25 cellular contexts compared by ENCODE assay signal in the genomic region with DNA sequence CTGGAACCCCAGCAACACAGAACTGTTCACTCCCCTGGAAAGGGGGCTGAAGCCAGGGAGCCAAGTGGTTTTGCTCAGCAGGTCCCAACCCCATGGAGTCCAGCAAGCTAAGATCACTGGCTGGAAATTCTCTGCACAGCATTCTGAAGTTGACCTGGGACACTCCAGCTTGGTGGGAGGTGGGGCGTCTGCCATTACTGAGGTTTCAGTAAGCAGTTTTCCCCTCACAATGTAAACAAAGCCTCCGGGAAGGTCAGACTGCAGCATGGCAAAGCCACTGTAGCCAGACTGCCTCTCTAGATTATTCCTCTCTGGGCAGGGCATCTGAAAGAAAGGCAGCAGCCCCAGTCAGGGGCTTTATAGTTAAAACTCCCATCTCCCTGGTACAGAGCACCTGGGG. TPM values are rescaled to one million over a fixed set of nuclear protein-coding genes. Genes with fewer than 3 reads are reported as not detected.
"Had no signal": no experiment of that assay in that cellular context is flagged by ENCODE, and none has a peak within 500 bp of the region (broad histone marks: within the 10 kb centered on the region; RNA-seq: fewer than 3 reads in every experiment).

No MANE protein-coding gene starts in this region.

- H3K36me3 ChIP-seq: neutrophil, thoracic aorta had no signal

- H2AFZ ChIP-seq: hepatocyte, parathyroid adenoma had no signal

- H3K27me3 ChIP-seq: esophagus muscularis mucosa, foreskin keratinocyte, gastroesophageal sphincter, heart left ventricle, hepatocyte, neutrophil, tibial nerve, upper lobe of left lung had no signal

- H3K9me3 ChIP-seq: neutrophil had no signal

- H3K9ac ChIP-seq: parathyroid adenoma had no signal

- DNase-seq: dermis blood vessel endothelial cell; effector memory CD4-positive, alpha-beta T cell; foreskin keratinocyte; heart left ventricle; kidney; mucosa of descending colon; naive B cell; stimulated activated CD4-positive, alpha-beta T cell treated with anti-CD3 and anti-CD28 coated beads, Interleukin-2, amount 100 ng/mL, for 24 hours; stimulated activated CD4-positive, alpha-beta T cell treated with anti-CD3 and anti-CD28 coated beads, Interleukin-4, amount 100 ng/mL, for 24 hours; stimulated activated naive CD8-positive, alpha-beta T cell treated with anti-CD3 and anti-CD28 coated beads, Interleukin-15, Interleukin-2, amounts not matched to agents 100 U/mL and 50 U/mL, for 24 hours; upper lobe of left lung had no signal

- H3K27ac ChIP-seq: coronary artery, foreskin keratinocyte, hepatocyte, neutrophil, parathyroid adenoma, thoracic aorta, tibial nerve, upper lobe of left lung had no signal

- H3K4me3 ChIP-seq: coronary artery, esophagus muscularis mucosa, gastroesophageal sphincter, heart left ventricle, hepatocyte, lung, mucosa of descending colon, smooth muscle cell, thoracic aorta, tibial nerve, upper lobe of left lung had no signal

- H3K4me2 ChIP-seq: hepatocyte, smooth muscle cell had no signal

- ATAC-seq: foreskin keratinocyte; gastroesophageal sphincter; heart left ventricle; left lobe of liver; mucosa of descending colon; natural killer cell treated with Interleukin-12 subunit alpha and Interleukin-12 subunit beta and Interleukin-15 and Interleukin-18, amount 100 ng/mL, for 72 hours; sciatic nerve; stimulated activated effector memory CD8-positive, alpha-beta T cell treated with anti-CD3 and anti-CD28 coated beads, Interleukin-12 subunit alpha, Interleukin-12 subunit beta, amount 100 ng/mL, for 72 hours; stimulated activated naive CD8-positive, alpha-beta T cell treated with anti-CD3 and anti-CD28 coated beads, Interleukin-15, Interleukin-2, amounts not matched to agents 100 U/mL and 50 U/mL, for 24 hours had no signal

- H3K4me1 ChIP-seq: foreskin keratinocyte, parathyroid adenoma, upper lobe of left lung had no signal

RNA-seq across cellular contexts. Expression of gene INKA2, which starts 59.7 kb away (rescaled TPM):
- total RNA-seq: smooth muscle cell had no signal
